ENCODE assay signal across 1 cellular context in the genomic region with DNA sequence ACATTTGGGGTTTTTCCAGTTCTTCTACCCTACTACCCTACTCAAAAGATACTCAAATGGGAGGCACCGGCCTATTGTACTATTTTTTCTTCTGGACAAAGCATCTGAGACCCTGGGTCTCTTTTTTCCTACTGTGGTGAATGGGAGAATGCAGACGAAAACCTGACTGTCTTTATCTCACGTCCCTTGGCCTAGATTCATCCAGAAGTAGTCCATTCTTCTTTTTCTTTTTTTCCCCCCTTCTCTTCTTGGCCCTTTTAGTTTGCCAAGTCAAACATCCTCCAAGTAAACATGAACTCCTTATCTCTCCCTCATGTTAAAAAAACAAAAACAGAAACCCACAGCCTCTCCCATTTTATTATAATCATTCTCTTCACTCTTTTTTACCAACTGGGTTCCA.
A peak's percentile ranks its signal among the peaks of the same experiment; 100 is the strongest.
TF ChIP-seq lines count a peak whose summit lies in the region.

No MANE protein-coding gene starts in this region.

TF ChIP-seq in HepG2, 621 proteins besides CTCF, POLR2A, EP300 and RAD21:
- TF ChIP-seq, protein P1, sequence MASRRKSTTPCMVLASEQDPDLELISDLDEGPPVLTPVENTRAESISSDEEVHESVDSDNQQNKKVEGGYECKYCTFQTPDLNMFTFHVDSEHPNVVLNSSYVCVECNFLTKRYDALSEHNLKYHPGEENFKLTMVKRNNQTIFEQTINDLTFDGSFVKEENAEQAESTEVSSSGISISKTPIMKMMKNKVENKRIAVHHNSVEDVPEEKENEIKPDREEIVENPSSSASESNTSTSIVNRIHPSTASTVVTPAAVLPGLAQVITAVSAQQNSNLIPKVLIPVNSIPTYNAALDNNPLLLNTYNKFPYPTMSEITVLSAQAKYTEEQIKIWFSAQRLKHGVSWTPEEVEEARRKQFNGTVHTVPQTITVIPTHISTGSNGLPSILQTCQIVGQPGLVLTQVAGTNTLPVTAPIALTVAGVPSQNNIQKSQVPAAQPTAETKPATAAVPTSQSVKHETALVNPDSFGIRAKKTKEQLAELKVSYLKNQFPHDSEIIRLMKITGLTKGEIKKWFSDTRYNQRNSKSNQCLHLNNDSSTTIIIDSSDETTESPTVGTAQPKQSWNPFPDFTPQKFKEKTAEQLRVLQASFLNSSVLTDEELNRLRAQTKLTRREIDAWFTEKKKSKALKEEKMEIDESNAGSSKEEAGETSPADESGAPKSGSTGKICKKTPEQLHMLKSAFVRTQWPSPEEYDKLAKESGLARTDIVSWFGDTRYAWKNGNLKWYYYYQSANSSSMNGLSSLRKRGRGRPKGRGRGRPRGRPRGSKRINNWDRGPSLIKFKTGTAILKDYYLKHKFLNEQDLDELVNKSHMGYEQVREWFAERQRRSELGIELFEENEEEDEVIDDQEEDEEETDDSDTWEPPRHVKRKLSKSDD (CRISPR knock-in tag; IDR thresholded peaks at IDR 0.05; ENCODE audit: low read depth), result no peak
- TF ChIP-seq PPARG (CRISPR knock-in tag; conservative IDR thresholded peaks at IDR 0.05) (0 out of 2 replicates have a peak, but pooled peaks have one; percentile 9), ZNF326 (CRISPR knock-in tag; IDR thresholded peaks at IDR 0.05; ENCODE audit: borderline replicate concordance) (no peak), ZNF629 (CRISPR knock-in tag; conservative IDR thresholded peaks at IDR 0.05) (peak; percentile 67), FOXO1 (CRISPR knock-in tag; IDR thresholded peaks at IDR 0.05) (no peak), ZNF12 (CRISPR knock-in tag; IDR thresholded peaks at IDR 0.05) (no peak), CHCHD3 (CRISPR knock-in tag; IDR thresholded peaks at IDR 0.05) (no peak), RAD51 (IDR thresholded peaks at IDR 0.05; ENCODE audit: borderline replicate concordance) (no peak), YY1 (IDR thresholded peaks at IDR 0.05; ENCODE audit: insufficient read depth, insufficient replicate concordance, low read depth, low read length) (no peak), ZSCAN20 (CRISPR knock-in tag; IDR thresholded peaks at IDR 0.05; ENCODE audit: borderline replicate concordance) (0 out of 2 replicates have a peak, but pooled peaks have one; percentile 44), ZNF816 (CRISPR knock-in tag; IDR thresholded peaks at IDR 0.05; ENCODE audit: borderline replicate concordance) (no peak), JARID2 (CRISPR knock-in tag; IDR thresholded peaks at IDR 0.05; ENCODE audit: insufficient replicate concordance) (no peak)
- TF ChIP-seq, protein P2, sequence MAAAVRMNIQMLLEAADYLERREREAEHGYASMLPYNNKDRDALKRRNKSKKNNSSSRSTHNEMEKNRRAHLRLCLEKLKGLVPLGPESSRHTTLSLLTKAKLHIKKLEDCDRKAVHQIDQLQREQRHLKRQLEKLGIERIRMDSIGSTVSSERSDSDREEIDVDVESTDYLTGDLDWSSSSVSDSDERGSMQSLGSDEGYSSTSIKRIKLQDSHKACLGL (CRISPR knock-in tag; IDR thresholded peaks at IDR 0.05), result no peak
